ENCODE assay signal across 19 cellular contexts in the genomic region with DNA sequence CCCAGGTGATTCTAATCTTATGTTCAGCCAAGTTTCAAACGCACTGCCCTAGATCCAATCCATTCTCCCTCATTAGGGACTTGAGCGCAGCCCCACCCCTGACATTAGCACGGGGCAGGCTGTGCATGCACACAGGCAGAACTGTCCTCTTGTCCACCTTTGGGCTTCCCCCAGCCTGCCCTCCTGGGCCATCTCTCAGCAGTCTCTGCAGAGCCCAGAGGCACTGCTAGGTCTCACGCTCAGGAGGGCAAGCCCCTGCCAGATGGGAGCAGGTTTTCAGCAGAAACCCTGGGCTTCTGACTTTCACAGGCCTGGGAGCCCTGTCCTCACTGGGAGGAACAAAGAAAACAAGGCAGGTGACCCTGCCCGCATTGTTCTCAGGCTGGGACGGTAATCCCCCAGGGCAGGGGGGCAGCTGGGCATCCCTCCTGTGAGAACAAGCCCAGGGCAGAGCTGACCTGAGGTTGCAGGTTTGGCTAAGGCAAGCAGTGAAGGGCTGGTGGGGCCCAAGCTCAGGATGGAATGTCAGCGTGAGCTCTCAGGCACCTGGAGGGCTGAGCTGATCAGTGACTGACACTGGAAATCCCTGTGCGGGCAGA. TPM values are rescaled to one million over a fixed set of nuclear protein-coding genes. Genes with fewer than 3 reads are reported as not detected.
DNase-seq lines count a peak whose midpoint lies in the region; ATAC-seq, FAIRE-seq and TF ChIP-seq lines count a peak whose summit lies in the region.
"Had no signal": no experiment of that assay in that cellular context is flagged by ENCODE, and none has a peak within 500 bp of the region (broad histone marks: within the 10 kb centered on the region; RNA-seq: fewer than 3 reads in every experiment).

No MANE protein-coding gene starts in this region.

- WGBS in A549 (ENCODE audit: missing lambda C conversion rate) = 81% methylated on average over 6 of the region's 8 CpGs
- WGBS in esophagus squamous epithelium, 2 donors = 70 to 83% methylated on average over 2 to 7 of the region's 8 CpGs

- peaks cover 96% of the 10 kb centered on the region for H3K4me1 Mint-ChIP-seq in nephron progenitor cell

- TF ChIP-seq CTCF in A549 (IDR thresholded peaks at IDR 0.05) (no peak), esophagus squamous epithelium (IDR thresholded peaks at IDR 0.05) (no peak), nephron progenitor cell (IDR thresholded peaks at IDR 0.05) (no peak)

- no peak overlapping the region for H3K4me3 Mint-ChIP-seq in nephron progenitor cell
- H3K4me3 Mint-ChIP-seq: activated naive CD8-positive, alpha-beta T cell treated with anti-CD3 and anti-CD28 coated beads for 36 hours; CD4-positive, CD25-positive, alpha-beta regulatory T cell; dendritic cell treated with granulocyte-macrophage colony-stimulating factor and Interleukin-4, amounts not matched to agents 40 ng/mL and 50 ng/mL, for 4 days; stimulated activated naive CD8-positive, alpha-beta T cell treated with anti-CD3 and anti-CD28 coated beads, Interleukin-15, Interleukin-2, amounts not matched to agents 100 ng/mL and 50 ng/mL, for 24 hours had no signal

- H3K4me1 ChIP-seq in A549 = peaks cover 64% of the 10 kb centered on the region
- H3K4me1 ChIP-seq in esophagus squamous epithelium = peaks cover 13 to 80% (median 40%) of the 10 kb centered on the region in 3 donors
- H3K4me1 ChIP-seq: prostate gland had no signal

- H3K9me3 Mint-ChIP-seq in nephron progenitor cell = no peaks in the 10 kb centered on the region
- H3K9me3 Mint-ChIP-seq: activated naive CD8-positive, alpha-beta T cell treated with anti-CD3 and anti-CD28 coated beads for 36 hours; dendritic cell treated with granulocyte-macrophage colony-stimulating factor and Interleukin-4, amounts not matched to agents 40 ng/mL and 50 ng/mL, for 4 days; stimulated activated naive CD8-positive, alpha-beta T cell treated with anti-CD3 and anti-CD28 coated beads, Interleukin-15, Interleukin-2, amounts not matched to agents 100 ng/mL and 50 ng/mL, for 24 hours had no signal

- peaks cover 6% of the 10 kb centered on the region for H3K27me3 Mint-ChIP-seq in nephron progenitor cell (ENCODE audit: low read depth, poor library complexity)
- H3K27me3 Mint-ChIP-seq: activated naive CD8-positive, alpha-beta T cell treated with anti-CD3 and anti-CD28 coated beads for 36 hours; CD4-positive, CD25-positive, alpha-beta regulatory T cell; dendritic cell treated with granulocyte-macrophage colony-stimulating factor and Interleukin-4, amounts not matched to agents 40 ng/mL and 50 ng/mL, for 4 days; stimulated activated naive CD8-positive, alpha-beta T cell treated with anti-CD3 and anti-CD28 coated beads, Interleukin-15, Interleukin-2, amounts not matched to agents 100 ng/mL and 50 ng/mL, for 24 hours had no signal

- H3K27ac ChIP-seq in A549 = peak overlapping the region; percentile 67 to 86
- peak overlapping the region; percentile 28 to 70 (median 44) for H3K27ac ChIP-seq in esophagus squamous epithelium
- H3K27ac ChIP-seq: prostate gland had no signal

- TF ChIP-seq RAD21 in A549 (conservative IDR thresholded peaks at IDR 0.05 in 1 of 2, IDR thresholded peaks at IDR 0.05 in 1 of 2) = no peak

- H3K36me3 ChIP-seq in esophagus squamous epithelium = no peaks in the 10 kb centered on the region
- H3K36me3 ChIP-seq: prostate gland had no signal

- POLR2A ChIA-PET in A549 (lab: Yijun Ruan, JAX) = no interaction called here

- H3K27ac Mint-ChIP-seq in nephron progenitor cell = peak overlapping the region; percentile 55
- H3K27ac Mint-ChIP-seq: activated naive CD8-positive, alpha-beta T cell treated with anti-CD3 and anti-CD28 coated beads for 36 hours; CD4-positive, CD25-positive, alpha-beta regulatory T cell; dendritic cell treated with granulocyte-macrophage colony-stimulating factor and Interleukin-4, amounts not matched to agents 40 ng/mL and 50 ng/mL, for 4 days; stimulated activated naive CD8-positive, alpha-beta T cell treated with anti-CD3 and anti-CD28 coated beads, Interleukin-15, Interleukin-2, amounts not matched to agents 100 ng/mL and 50 ng/mL, for 24 hours had no signal

- ATAC-seq in A549 = peak in 1 of 2 experiments; percentile 32; a peak in 3 of 6 replicates
- no peak for ATAC-seq in HG02973 (IDR thresholded peaks at IDR 0.05; ENCODE audit: unreplicated experiment)

- H3K9me3 ChIP-seq in A549 (no peaks in the 10 kb centered on the region), esophagus squamous epithelium (no peaks in the 10 kb centered on the region)
- H3K9me3 ChIP-seq: prostate gland, SK-N-SH had no signal

- no peak for FAIRE-seq in A549 (lab: Jason Lieb, UNC)
- FAIRE-seq: keratinocyte had no signal

- intact Hi-C loops in esophagus squamous epithelium (cut with DNase I) = no loop called here

- no peaks in the 10 kb centered on the region for H3K27me3 ChIP-seq in esophagus squamous epithelium

- no peak for TF ChIP-seq POLR2A in A549 (IDR thresholded peaks at IDR 0.05; ENCODE audit: low read length)
- TF ChIP-seq POLR2A in esophagus squamous epithelium (IDR thresholded peaks at IDR 0.05) = no peak

- peak overlapping the region; percentile 69 for H3K4me2 ChIP-seq in A549
- H3K4me2 ChIP-seq: SK-N-SH had no signal

- H3K36me3 Mint-ChIP-seq in nephron progenitor cell (ENCODE audit: low read depth) = peaks cover 10% of the 10 kb centered on the region
- H3K36me3 Mint-ChIP-seq: CD4-positive, CD25-positive, alpha-beta regulatory T cell had no signal

- H3K4me3 ChIP-seq in A549 (no peak overlapping the region), esophagus squamous epithelium (no peak overlapping the region)
- H3K4me3 ChIP-seq: prostate gland had no signal

- CTCF ChIA-PET in A549 (lab: Yijun Ruan, JAX) = no interaction called here

- TF ChIP-seq EP300 in A549 (IDR thresholded peaks at IDR 0.05) = no peak

- DNase-seq in A549 (ENCODE audit: low read depth in 1 of 2, low spot score in 1 of 2) = no peak
- peak; percentile 62 for DNase-seq in NCI-H146 (lab: John Stamatoyannopoulos, UW)
- DNase-seq in esophagus squamous epithelium (lab: John Stamatoyannopoulos, UW) = no peak
- no peak for DNase-seq in nephron progenitor cell
- DNase-seq in LoVo (ENCODE audit: low spot score) = no peak
- DNase-seq in inferior parietal cortex (ENCODE audit: extremely low spot score) = no peak
- DNase-seq in NCI-H748 treated with DMSO at 0.1 percent for 48 hours (lab: John Stamatoyannopoulos, UW) = no peak
- DNase-seq: activated CD4-positive, alpha-beta T cell treated with anti-CD3 and anti-CD28 coated beads, Interleukin-2, amount 50 U/mL, for 1 hour; activated naive CD8-positive, alpha-beta T cell treated with anti-CD3 and anti-CD28 coated beads for 36 hours; activated T-cell treated with anti-CD3 and anti-CD28 coated beads, Interleukin-2, amount 50 U/mL, for 1 hour; CD4-positive, CD25-positive, alpha-beta regulatory T cell; DND-41; NCI-H1694 treated with DMSO at 0.1 percent for 48 hours; SK-N-SH had no signal

TF ChIP-seq in A549, 52 proteins besides CTCF, POLR2A, EP300 and RAD21:
- TF ChIP-seq, protein P1, sequence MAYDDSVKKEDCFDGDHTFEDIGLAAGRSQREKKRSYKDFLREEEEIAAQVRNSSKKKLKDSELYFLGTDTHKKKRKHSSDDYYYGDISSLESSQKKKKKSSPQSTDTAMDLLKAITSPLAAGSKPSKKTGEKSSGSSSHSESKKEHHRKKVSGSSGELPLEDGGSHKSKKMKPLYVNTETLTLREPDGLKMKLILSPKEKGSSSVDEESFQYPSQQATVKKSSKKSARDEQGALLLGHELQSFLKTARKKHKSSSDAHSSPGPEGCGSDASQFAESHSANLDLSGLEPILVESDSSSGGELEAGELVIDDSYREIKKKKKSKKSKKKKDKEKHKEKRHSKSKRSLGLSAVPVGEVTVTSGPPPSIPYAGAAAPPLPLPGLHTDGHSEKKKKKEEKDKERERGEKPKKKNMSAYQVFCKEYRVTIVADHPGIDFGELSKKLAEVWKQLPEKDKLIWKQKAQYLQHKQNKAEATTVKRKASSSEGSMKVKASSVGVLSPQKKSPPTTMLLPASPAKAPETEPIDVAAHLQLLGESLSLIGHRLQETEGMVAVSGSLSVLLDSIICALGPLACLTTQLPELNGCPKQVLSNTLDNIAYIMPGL (CRISPR knock-in tag; IDR thresholded peaks at IDR 0.05; ENCODE audit: borderline replicate concordance) = no peak
- TF ChIP-seq KDM1A (IDR thresholded peaks at IDR 0.05; ENCODE audit: low read depth) = no peak
- no peak for TF ChIP-seq EHF (CRISPR knock-in tag; IDR thresholded peaks at IDR 0.05)
- no peak for TF ChIP-seq NFE2L2 (conservative IDR thresholded peaks at IDR 0.05; ENCODE audit: low read length)
- no peak for TF ChIP-seq ZC3H11A (IDR thresholded peaks at IDR 0.05)
- TF ChIP-seq MAZ (IDR thresholded peaks at IDR 0.05; ENCODE audit: borderline replicate concordance, low read depth, low read length) = no peak
- no peak for TF ChIP-seq ZFP36 (IDR thresholded peaks at IDR 0.05; ENCODE audit: borderline replicate concordance, partially characterized antibody)
- no peak for TF ChIP-seq GATA3 (IDR thresholded peaks at IDR 0.05; ENCODE audit: borderline replicate concordance)
- no peak for TF ChIP-seq JUNB (IDR thresholded peaks at IDR 0.05)

RNA-seq across cellular contexts. Expression of gene KCNK5, which starts 24.5 kb away (rescaled TPM):
- polyA plus RNA-seq in A549 (2011; rRNA removed) = 1.4 and 1.5 TPM in 2 replicates
- polyA plus RNA-seq in A549 (2012; cell fraction: cytosol; rRNA removed) = 1.0 and 1.4 TPM in 2 replicates
- polyA plus RNA-seq in A549 (2012; cell fraction: nucleus; rRNA removed) = 2.5 and 2.6 TPM in 2 replicates
- 1.5 to 2.3 TPM (median 1.8 TPM) in 3 replicates for polyA plus RNA-seq in A549 (2017; fragmentation: RNase III; extraction: RNeasy Plus Mini Kit Qiagen cat#74134 plus additional on column Dnase treatment)
- 3.2 and 3.6 TPM in 2 replicates for polyA minus RNA-seq in A549 (2011; rRNA and poly(A)+ RNA removed)
- 10 to 100 TPM in 2 of 4 donors, 1 to 10 TPM in 2; 6.1 to 11.0 (median 8.7) TPM for total RNA-seq in esophagus squamous epithelium
- polyA plus RNA-seq: keratinocyte, SK-N-SH had no signal
